ENCODE assay signal across 8 cellular contexts in genomic region chrX:150693782-150694574, GRCh38. TPM values are rescaled to one million over a fixed set of nuclear protein-coding genes. Genes with fewer than 3 reads are reported as not detected.
DNase-seq lines count a peak whose midpoint lies in the region; ATAC-seq and TF ChIP-seq lines count a peak whose summit lies in the region.

No MANE protein-coding gene starts in this region.

- peak overlapping the region; percentile 99 for H3K27ac ChIP-seq in OCI-LY7 (ENCODE audit: low read depth, low read length, poor library complexity, severe bottlenecking)
- H3K27ac ChIP-seq in tibial nerve = peak overlapping the region; percentile 62 to 90 (median 84)

- WGBS in tibial nerve, 2 donors = 0 to 41% methylated on average over 15 to 29 of the region's 33 CpGs

- TF ChIP-seq CTCF in OCI-LY7 (conservative IDR thresholded peaks at IDR 0.05; ENCODE audit: low read length) (no peak), fibroblast of villous mesenchyme (IDR thresholded peaks at IDR 0.05; ENCODE audit: insufficient read depth, low read depth, low read length) (no peak), tibial nerve (IDR thresholded peaks at IDR 0.05) (no peak)

- H3K4me2 ChIP-seq in OCI-LY7 (ENCODE audit: low read length) = peak overlapping the region; percentile 84

- no peaks in the 10 kb centered on the region for H3K9me3 Mint-ChIP-seq in activated T-helper 2 cell treated with anti-CD3 and anti-CD28 coated beads, Interferon-gamma antibody, Interleukin-2, Interleukin-4, amounts not matched to agents 10 μg/mL and 5 μg/mL and 100 μg/mL, durations not matched to agents 14 hours and 24 hours and 36 hours

- H3K27me3 Mint-ChIP-seq in activated T-helper 2 cell treated with anti-CD3 and anti-CD28 coated beads, Interferon-gamma antibody, Interleukin-2, Interleukin-4, amounts not matched to agents 10 μg/mL and 5 μg/mL and 100 μg/mL, durations not matched to agents 14 hours and 24 hours and 36 hours (ENCODE audit: low read depth) = no peaks in the 10 kb centered on the region

- H3K4me3 ChIP-seq in OCI-LY7 (ENCODE audit: low read depth, low read length, poor library complexity, severe bottlenecking) (peak overlapping the region; percentile 75), fibroblast of villous mesenchyme (ENCODE audit: low read depth, low read length) (peak overlapping the region; percentile 58), neuron (ENCODE audit: low read length) (peak overlapping the region; percentile 62), tibial nerve (peak overlapping the region; percentile 47 to 67 (median 54))

- H3K27me3 ChIP-seq in neuron (ENCODE audit: insufficient read depth, low read length) = no peaks in the 10 kb centered on the region
- H3K27me3 ChIP-seq in tibial nerve = no peaks in the 10 kb centered on the region

- peaks cover 48% of the 10 kb centered on the region for H3K79me2 ChIP-seq in OCI-LY7 (ENCODE audit: insufficient read depth, low read depth, low read length)

- peak overlapping the region; percentile 84 for H3K4me3 Mint-ChIP-seq in activated T-helper 2 cell treated with anti-CD3 and anti-CD28 coated beads, Interferon-gamma antibody, Interleukin-2, Interleukin-4, amounts not matched to agents 10 μg/mL and 5 μg/mL and 100 μg/mL, durations not matched to agents 14 hours and 24 hours and 36 hours (ENCODE audit: low read depth)

- TF ChIP-seq EP300 in tibial nerve (IDR thresholded peaks at IDR 0.05) = no peak

- ATAC-seq in GM19463 (IDR thresholded peaks at IDR 0.05; ENCODE audit: unreplicated experiment) (peak; percentile 74), HG03521 (IDR thresholded peaks at IDR 0.05; ENCODE audit: unreplicated experiment) (peak; percentile 66)

- BruUV-seq in OCI-LY7 (replicated peaks; lab: Mats Ljungman, UMichigan) = no TSS peak

- peaks cover 20% of the 10 kb centered on the region for H3K36me3 Mint-ChIP-seq in activated T-helper 2 cell treated with anti-CD3 and anti-CD28 coated beads, Interferon-gamma antibody, Interleukin-2, Interleukin-4, amounts not matched to agents 10 μg/mL and 5 μg/mL and 100 μg/mL, durations not matched to agents 14 hours and 24 hours and 36 hours (ENCODE audit: low read depth)

- POLR2A ChIA-PET in OCI-LY7 (lab: Charles Lee) = interaction anchor here (1.2 to 1.7 kb wide), 3 partner anchors 9 to 22 kb away, joined by 3 to 5 read pairs (median 4); no protein-coding TSS in a partner anchor

- peak in 1 of 2 donors; percentile 25 for TF ChIP-seq POLR2A in tibial nerve (IDR thresholded peaks at IDR 0.05)

- peak overlapping the region; percentile 92 for H3K27ac Mint-ChIP-seq in activated T-helper 2 cell treated with anti-CD3 and anti-CD28 coated beads, Interferon-gamma antibody, Interleukin-2, Interleukin-4, amounts not matched to agents 10 μg/mL and 5 μg/mL and 100 μg/mL, durations not matched to agents 14 hours and 24 hours and 36 hours

- H3K4me1 Mint-ChIP-seq in activated T-helper 2 cell treated with anti-CD3 and anti-CD28 coated beads, Interferon-gamma antibody, Interleukin-2, Interleukin-4, amounts not matched to agents 10 μg/mL and 5 μg/mL and 100 μg/mL, durations not matched to agents 14 hours and 24 hours and 36 hours (ENCODE audit: low read depth) = peaks cover 52% of the 10 kb centered on the region

- H4K20me1 ChIP-seq in OCI-LY7 (ENCODE audit: insufficient read depth, low read length) = no peaks in the 10 kb centered on the region

- no peak overlapping the region for H2AFZ ChIP-seq in OCI-LY7 (ENCODE audit: low read length)
- H2AFZ ChIP-seq in neuron (ENCODE audit: low read depth, low read length) = no peak overlapping the region

- H3K36me3 ChIP-seq in OCI-LY7 (ENCODE audit: insufficient read depth, low read length) (peaks cover 35% of the 10 kb centered on the region), neuron (ENCODE audit: insufficient read depth, low read length) (no peaks in the 10 kb centered on the region), tibial nerve (no peaks in the 10 kb centered on the region)

- DNase-seq in D341Med (ENCODE audit: low spot score) (peak; percentile 72), OCI-LY7 (ENCODE audit: low spot score) (peak; percentile 93), fibroblast of villous mesenchyme (ENCODE audit: low read depth) (peak; percentile 53), tibial nerve (ENCODE audit: low spot score in 2 of 2) (no peak)
- DNase-seq in activated T-helper 2 cell treated with anti-CD3 and anti-CD28 coated beads, Interferon-gamma antibody, Interleukin-2, Interleukin-4, amounts not matched to agents 10 μg/mL and 5 μg/mL and 100 μg/mL, durations not matched to agents 14 hours and 24 hours and 36 hours (ENCODE audit: low spot score) = peak; percentile 63

- CTCF ChIA-PET in OCI-LY7 (lab: Charles Lee; ENCODE audit: unreplicated experiment) = no interaction called here

- H3K9me2 ChIP-seq in OCI-LY7 (ENCODE audit: insufficient read depth, low read length) = no peaks in the 10 kb centered on the region

- peaks cover 70% of the 10 kb centered on the region for H3K4me1 ChIP-seq in OCI-LY7 (ENCODE audit: insufficient read depth, low read length, poor library complexity, severe bottlenecking)
- peaks cover 8% of the 10 kb centered on the region for H3K4me1 ChIP-seq in neuron (ENCODE audit: insufficient read depth, low read length)
- peaks cover 0 to 4% (median 2%) of the 10 kb centered on the region in 4 donors for H3K4me1 ChIP-seq in tibial nerve

- intact Hi-C loops in OCI-LY7 (cut with micrococcal nuclease; ENCODE audit: unreplicated experiment) = loop anchor here (2.0 to 5.0 kb wide), 2 partner anchors 125 to 288 kb away; partner anchors contain the start of genes HMGB3 and MTM1
- intact Hi-C loops in activated T-helper 2 cell treated with anti-CD3 and anti-CD28 coated beads, Interferon-gamma antibody, Interleukin-2, Interleukin-4, amounts not matched to agents 10 μg/mL and 5 μg/mL and 100 μg/mL, durations not matched to agents 14 hours and 24 hours and 36 hours (cut with micrococcal nuclease) = loop anchor here (2.0 to 10.0 kb wide), 4 partner anchors 119 to 1149 kb away; partner anchors contain the start of genes EOLA1, EOLA2, HSFX3 and MAMLD1

- H3K9me3 ChIP-seq in OCI-LY7 (ENCODE audit: low read length) (peaks cover 9% of the 10 kb centered on the region; the same call in 1 of the 2 replicates), neuron (ENCODE audit: low read length) (no peaks in the 10 kb centered on the region), tibial nerve (no peaks in the 10 kb centered on the region)

RNA-seq across cellular contexts. Expression of gene MTMR1, which starts 0.8 kb away (rescaled TPM):
- total RNA-seq in OCI-LY7 (2014; rRNA removed; shearing (Covaris generic)) = 49.7 TPM in 2 replicates
- 57.6 and 63.4 TPM in 2 replicates for total RNA-seq in OCI-LY7 (2022)
- total RNA-seq in activated T-helper 2 cell treated with anti-CD3 and anti-CD28 coated beads, Interferon-gamma antibody, Interleukin-2, Interleukin-4, amounts not matched to agents 10 μg/mL and 5 μg/mL and 100 μg/mL, durations not matched to agents 14 hours and 24 hours and 36 hours = 31.4 and 32.5 TPM in 2 replicates
- 15.5 and 30.2 TPM in 2 replicates for total RNA-seq in fibroblast of villous mesenchyme
- total RNA-seq in tibial nerve = 10 to 100 TPM in 3 of 4 donors, 1 to 10 TPM in 1; 8.3 to 11.5 (median 11.0) TPM

Comparison
In these comparisons a context has a peak if more than half of its experiments do, and no peak if none do; other contexts are left out.
1. DNase-seq: peak in D341Med (single experiment), OCI-LY7 (single experiment), activated T-helper 2 cell treated with anti-CD3 and anti-CD28 coated beads, Interferon-gamma antibody, Interleukin-2, Interleukin-4, amounts not matched to agents 10 μg/mL and 5 μg/mL and 100 μg/mL, durations not matched to agents 14 hours and 24 hours and 36 hours (single experiment) and fibroblast of villous mesenchyme (single experiment); none in tibial nerve (0 of 2).
2. Peak in every context shown above with its lines, with median percentiles within 50 percentile points of each other: H3K4me3 ChIP-seq.